ENCODE assay signal across 1 cellular context in the genomic region with DNA sequence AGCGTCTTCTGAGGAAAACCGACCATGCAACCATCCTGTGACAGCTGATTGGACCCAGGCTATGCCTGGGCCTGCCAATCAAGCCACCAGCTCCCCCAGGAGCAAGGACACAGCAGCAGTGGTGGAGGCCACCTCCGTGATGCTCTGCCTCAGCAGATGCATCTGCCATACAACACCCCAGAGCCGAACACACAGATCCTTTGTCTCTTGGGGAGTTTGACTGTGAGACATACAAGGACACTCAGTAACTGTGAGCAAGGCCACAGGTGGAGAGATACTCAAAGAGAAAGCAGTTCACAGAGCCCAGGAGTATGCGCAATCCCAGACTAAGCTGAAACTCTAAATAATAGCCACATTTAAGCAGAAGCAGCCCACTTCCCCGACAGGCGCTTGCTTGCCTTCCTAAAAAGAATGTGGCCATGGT.
TF ChIP-seq lines count a peak whose summit lies in the region.

No MANE protein-coding gene starts in this region.

TF ChIP-seq in HepG2, 621 proteins besides CTCF, POLR2A, EP300 and RAD21 (continues in another document):
- TF ChIP-seq ZNF816 (CRISPR knock-in tag; IDR thresholded peaks at IDR 0.05; ENCODE audit: borderline replicate concordance) (no peak), HDAC2 (CRISPR knock-in tag; IDR thresholded peaks at IDR 0.05) (peak; percentile 37; the same call in 1 of the 2 replicates), ZNF30 (CRISPR knock-in tag; IDR thresholded peaks at IDR 0.05) (no peak), ZMYM3 (CRISPR knock-in tag; IDR thresholded peaks at IDR 0.05) (no peak), NCOA2 (CRISPR knock-in tag; IDR thresholded peaks at IDR 0.05) (no peak), KDM6A (CRISPR knock-in tag; IDR thresholded peaks at IDR 0.05; ENCODE audit: low read depth) (no peak), CBX2 (IDR thresholded peaks at IDR 0.05; ENCODE audit: low read depth, low read length) (no peak), CBX2 (CRISPR knock-in tag; IDR thresholded peaks at IDR 0.05; ENCODE audit: low read depth) (no peak), RFXAP (CRISPR knock-in tag; IDR thresholded peaks at IDR 0.05; ENCODE audit: borderline replicate concordance) (no peak), BHLHE40 (IDR thresholded peaks at IDR 0.05; ENCODE audit: low read length) (no peak), SP5 (CRISPR knock-in tag; IDR thresholded peaks at IDR 0.05; ENCODE audit: borderline replicate concordance, low read depth) (no peak), AHR (CRISPR knock-in tag; IDR thresholded peaks at IDR 0.05) (no peak), ZFY (CRISPR knock-in tag; IDR thresholded peaks at IDR 0.05) (peak; percentile 17; the same call in 1 of the 2 replicates), GLI4 (CRISPR knock-in tag; IDR thresholded peaks at IDR 0.05; ENCODE audit: borderline replicate concordance) (no peak), ZNF839 (CRISPR knock-in tag; IDR thresholded peaks at IDR 0.05; ENCODE audit: borderline replicate concordance) (no peak), ZMYM4 (CRISPR knock-in tag; IDR thresholded peaks at IDR 0.05) (peak; percentile 45), CENPX (CRISPR knock-in tag; IDR thresholded peaks at IDR 0.05) (no peak), FOSL2 (CRISPR knock-in tag; IDR thresholded peaks at IDR 0.05) (0 out of 2 replicates have a peak, but pooled peaks have one; percentile 17), ZSCAN31 (CRISPR knock-in tag; IDR thresholded peaks at IDR 0.05; ENCODE audit: low read depth) (no peak), RFX3 (CRISPR knock-in tag; IDR thresholded peaks at IDR 0.05) (no peak), ZNF777 (CRISPR knock-in tag; IDR thresholded peaks at IDR 0.05) (no peak), PHF8 (CRISPR knock-in tag; IDR thresholded peaks at IDR 0.05) (no peak), RARG (CRISPR knock-in tag; IDR thresholded peaks at IDR 0.05; ENCODE audit: low read depth) (no peak), ELK4 (CRISPR knock-in tag; IDR thresholded peaks at IDR 0.05; ENCODE audit: borderline replicate concordance) (no peak), TBP (CRISPR knock-in tag; IDR thresholded peaks at IDR 0.05) (no peak), PATZ1 (CRISPR knock-in tag; IDR thresholded peaks at IDR 0.05) (peak; percentile 71; the same call in 1 of the 2 replicates), HMG20B (CRISPR knock-in tag; conservative IDR thresholded peaks at IDR 0.05) (no peak), ESRRA (CRISPR knock-in tag; IDR thresholded peaks at IDR 0.05; ENCODE audit: low read depth) (0 out of 2 replicates have a peak, but pooled peaks have one; percentile 23), FOXK1 (CRISPR knock-in tag; IDR thresholded peaks at IDR 0.05; ENCODE audit: borderline replicate concordance, low read depth) (no peak), MATR3 (CRISPR knock-in tag; IDR thresholded peaks at IDR 0.05) (no peak), ZNF331 (CRISPR knock-in tag; IDR thresholded peaks at IDR 0.05) (no peak), GTF2F1 (IDR thresholded peaks at IDR 0.05; ENCODE audit: low read length) (no peak), FOSL1 (CRISPR knock-in tag; IDR thresholded peaks at IDR 0.05; ENCODE audit: borderline replicate concordance) (no peak), BRF2 (CRISPR knock-in tag; IDR thresholded peaks at IDR 0.05) (no peak), SP4 (CRISPR knock-in tag; IDR thresholded peaks at IDR 0.05) (no peak), DR1 (CRISPR knock-in tag; IDR thresholded peaks at IDR 0.05) (peak; percentile 34; the same call in 1 of the 2 replicates), ATM (IDR thresholded peaks at IDR 0.05; ENCODE audit: borderline replicate concordance) (no peak), RFXANK (CRISPR knock-in tag; IDR thresholded peaks at IDR 0.05) (no peak), CHD4 (IDR thresholded peaks at IDR 0.05; ENCODE audit: borderline replicate concordance, low read length) (no peak), RXRA (CRISPR knock-in tag; IDR thresholded peaks at IDR 0.05) (0 out of 2 replicates have a peak, but pooled peaks have one; percentile 29), ZNF230 (CRISPR knock-in tag; IDR thresholded peaks at IDR 0.05) (no peak), FOXP4 (CRISPR knock-in tag; IDR thresholded peaks at IDR 0.05) (0 out of 2 replicates have a peak, but pooled peaks have one; percentile 20), KAT8 (CRISPR knock-in tag; IDR thresholded peaks at IDR 0.05) (0 out of 2 replicates have a peak, but pooled peaks have one; percentile 18), THAP11 (CRISPR knock-in tag; IDR thresholded peaks at IDR 0.05) (no peak)
- TF ChIP-seq, protein P1, sequence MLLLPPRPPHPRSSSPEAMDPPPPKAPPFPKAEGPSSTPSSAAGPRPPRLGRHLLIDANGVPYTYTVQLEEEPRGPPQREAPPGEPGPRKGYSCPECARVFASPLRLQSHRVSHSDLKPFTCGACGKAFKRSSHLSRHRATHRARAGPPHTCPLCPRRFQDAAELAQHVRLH (CRISPR knock-in tag; IDR thresholded peaks at IDR 0.05; ENCODE audit: borderline replicate concordance, low read depth), result no peak
- TF ChIP-seq, protein P2, sequence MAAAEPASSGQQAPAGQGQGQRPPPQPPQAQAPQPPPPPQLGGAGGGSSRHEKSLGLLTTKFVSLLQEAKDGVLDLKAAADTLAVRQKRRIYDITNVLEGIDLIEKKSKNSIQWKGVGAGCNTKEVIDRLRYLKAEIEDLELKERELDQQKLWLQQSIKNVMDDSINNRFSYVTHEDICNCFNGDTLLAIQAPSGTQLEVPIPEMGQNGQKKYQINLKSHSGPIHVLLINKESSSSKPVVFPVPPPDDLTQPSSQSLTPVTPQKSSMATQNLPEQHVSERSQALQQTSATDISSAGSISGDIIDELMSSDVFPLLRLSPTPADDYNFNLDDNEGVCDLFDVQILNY (CRISPR knock-in tag; conservative IDR thresholded peaks at IDR 0.05), result no peak
- TF ChIP-seq, protein P3, sequence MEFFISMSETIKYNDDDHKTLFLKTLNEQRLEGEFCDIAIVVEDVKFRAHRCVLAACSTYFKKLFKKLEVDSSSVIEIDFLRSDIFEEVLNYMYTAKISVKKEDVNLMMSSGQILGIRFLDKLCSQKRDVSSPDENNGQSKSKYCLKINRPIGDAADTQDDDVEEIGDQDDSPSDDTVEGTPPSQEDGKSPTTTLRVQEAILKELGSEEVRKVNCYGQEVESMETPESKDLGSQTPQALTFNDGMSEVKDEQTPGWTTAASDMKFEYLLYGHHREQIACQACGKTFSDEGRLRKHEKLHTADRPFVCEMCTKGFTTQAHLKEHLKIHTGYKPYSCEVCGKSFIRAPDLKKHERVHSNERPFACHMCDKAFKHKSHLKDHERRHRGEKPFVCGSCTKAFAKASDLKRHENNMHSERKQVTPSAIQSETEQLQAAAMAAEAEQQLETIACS (CRISPR knock-in tag; IDR thresholded peaks at IDR 0.05), result no peak
- TF ChIP-seq, protein P4, sequence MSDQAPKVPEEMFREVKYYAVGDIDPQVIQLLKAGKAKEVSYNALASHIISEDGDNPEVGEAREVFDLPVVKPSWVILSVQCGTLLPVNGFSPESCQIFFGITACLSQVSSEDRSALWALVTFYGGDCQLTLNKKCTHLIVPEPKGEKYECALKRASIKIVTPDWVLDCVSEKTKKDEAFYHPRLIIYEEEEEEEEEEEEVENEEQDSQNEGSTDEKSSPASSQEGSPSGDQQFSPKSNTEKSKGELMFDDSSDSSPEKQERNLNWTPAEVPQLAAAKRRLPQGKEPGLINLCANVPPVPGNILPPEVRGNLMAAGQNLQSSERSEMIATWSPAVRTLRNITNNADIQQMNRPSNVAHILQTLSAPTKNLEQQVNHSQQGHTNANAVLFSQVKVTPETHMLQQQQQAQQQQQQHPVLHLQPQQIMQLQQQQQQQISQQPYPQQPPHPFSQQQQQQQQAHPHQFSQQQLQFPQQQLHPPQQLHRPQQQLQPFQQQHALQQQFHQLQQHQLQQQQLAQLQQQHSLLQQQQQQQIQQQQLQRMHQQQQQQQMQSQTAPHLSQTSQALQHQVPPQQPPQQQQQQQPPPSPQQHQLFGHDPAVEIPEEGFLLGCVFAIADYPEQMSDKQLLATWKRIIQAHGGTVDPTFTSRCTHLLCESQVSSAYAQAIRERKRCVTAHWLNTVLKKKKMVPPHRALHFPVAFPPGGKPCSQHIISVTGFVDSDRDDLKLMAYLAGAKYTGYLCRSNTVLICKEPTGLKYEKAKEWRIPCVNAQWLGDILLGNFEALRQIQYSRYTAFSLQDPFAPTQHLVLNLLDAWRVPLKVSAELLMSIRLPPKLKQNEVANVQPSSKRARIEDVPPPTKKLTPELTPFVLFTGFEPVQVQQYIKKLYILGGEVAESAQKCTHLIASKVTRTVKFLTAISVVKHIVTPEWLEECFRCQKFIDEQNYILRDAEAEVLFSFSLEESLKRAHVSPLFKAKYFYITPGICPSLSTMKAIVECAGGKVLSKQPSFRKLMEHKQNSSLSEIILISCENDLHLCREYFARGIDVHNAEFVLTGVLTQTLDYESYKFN (CRISPR knock-in tag; conservative IDR thresholded peaks at IDR 0.05), result peak; percentile 38; the same call in 1 of the 2 replicates
- TF ChIP-seq, protein P5, sequence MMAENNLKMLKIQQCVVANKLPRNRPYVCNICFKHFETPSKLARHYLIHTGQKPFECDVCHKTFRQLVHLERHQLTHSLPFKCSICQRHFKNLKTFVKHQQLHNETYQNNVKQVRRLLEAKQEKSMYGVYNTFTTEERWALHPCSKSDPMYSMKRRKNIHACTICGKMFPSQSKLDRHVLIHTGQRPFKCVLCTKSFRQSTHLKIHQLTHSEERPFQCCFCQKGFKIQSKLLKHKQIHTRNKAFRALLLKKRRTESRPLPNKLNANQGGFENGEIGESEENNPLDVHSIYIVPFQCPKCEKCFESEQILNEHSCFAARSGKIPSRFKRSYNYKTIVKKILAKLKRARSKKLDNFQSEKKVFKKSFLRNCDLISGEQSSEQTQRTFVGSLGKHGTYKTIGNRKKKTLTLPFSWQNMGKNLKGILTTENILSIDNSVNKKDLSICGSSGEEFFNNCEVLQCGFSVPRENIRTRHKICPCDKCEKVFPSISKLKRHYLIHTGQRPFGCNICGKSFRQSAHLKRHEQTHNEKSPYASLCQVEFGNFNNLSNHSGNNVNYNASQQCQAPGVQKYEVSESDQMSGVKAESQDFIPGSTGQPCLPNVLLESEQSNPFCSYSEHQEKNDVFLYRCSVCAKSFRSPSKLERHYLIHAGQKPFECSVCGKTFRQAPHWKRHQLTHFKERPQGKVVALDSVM (CRISPR knock-in tag; IDR thresholded peaks at IDR 0.05), result 0 out of 2 replicates have a peak, but pooled peaks have one; percentile 13
- TF ChIP-seq, protein P6, sequence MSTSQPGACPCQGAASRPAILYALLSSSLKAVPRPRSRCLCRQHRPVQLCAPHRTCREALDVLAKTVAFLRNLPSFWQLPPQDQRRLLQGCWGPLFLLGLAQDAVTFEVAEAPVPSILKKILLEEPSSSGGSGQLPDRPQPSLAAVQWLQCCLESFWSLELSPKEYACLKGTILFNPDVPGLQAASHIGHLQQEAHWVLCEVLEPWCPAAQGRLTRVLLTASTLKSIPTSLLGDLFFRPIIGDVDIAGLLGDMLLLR (CRISPR knock-in tag; IDR thresholded peaks at IDR 0.05), result no peak
- TF ChIP-seq, protein P7, sequence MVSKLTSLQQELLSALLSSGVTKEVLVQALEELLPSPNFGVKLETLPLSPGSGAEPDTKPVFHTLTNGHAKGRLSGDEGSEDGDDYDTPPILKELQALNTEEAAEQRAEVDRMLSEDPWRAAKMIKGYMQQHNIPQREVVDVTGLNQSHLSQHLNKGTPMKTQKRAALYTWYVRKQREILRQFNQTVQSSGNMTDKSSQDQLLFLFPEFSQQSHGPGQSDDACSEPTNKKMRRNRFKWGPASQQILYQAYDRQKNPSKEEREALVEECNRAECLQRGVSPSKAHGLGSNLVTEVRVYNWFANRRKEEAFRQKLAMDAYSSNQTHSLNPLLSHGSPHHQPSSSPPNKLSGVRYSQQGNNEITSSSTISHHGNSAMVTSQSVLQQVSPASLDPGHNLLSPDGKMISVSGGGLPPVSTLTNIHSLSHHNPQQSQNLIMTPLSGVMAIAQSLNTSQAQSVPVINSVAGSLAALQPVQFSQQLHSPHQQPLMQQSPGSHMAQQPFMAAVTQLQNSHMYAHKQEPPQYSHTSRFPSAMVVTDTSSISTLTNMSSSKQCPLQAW (CRISPR knock-in tag; IDR thresholded peaks at IDR 0.05), result no peak
